23 cellular contexts compared by ENCODE assay signal in the genomic region with DNA sequence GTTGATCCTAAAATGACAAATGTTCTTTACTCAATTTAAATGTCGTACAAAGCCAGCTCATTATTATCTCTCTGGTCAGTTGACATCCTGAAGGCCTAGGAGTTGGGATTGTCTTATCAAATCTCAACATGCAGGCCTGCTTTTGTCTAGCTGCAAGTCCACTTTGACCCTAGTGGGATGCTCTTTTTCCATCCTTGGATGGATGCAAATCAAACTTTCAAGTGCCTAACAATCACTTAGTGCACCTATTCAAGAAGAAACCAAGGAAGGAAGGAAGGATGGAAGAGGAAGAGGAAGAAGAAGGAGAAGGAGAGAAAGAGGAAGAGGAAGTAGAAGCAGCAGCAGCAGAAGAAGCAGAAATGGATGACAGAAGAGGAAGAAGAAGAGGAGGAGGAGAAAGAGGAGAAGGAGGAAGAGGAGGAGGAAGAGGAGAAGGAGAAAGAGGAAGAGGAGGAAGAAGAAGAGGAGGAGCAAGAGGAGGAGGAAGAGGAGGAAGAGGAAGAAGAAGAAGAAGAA.
"Had no signal": no experiment of that assay in that cellular context is flagged by ENCODE, and none has a peak within 500 bp of the region (broad histone marks: within the 10 kb centered on the region; RNA-seq: fewer than 3 reads in every experiment).

No MANE protein-coding gene starts in this region.

- H3K27me3 ChIP-seq: breast epithelium, esophagus squamous epithelium, gastroesophageal sphincter, sigmoid colon, stomach, suprapubic skin, tibial nerve had no signal

- H3K4me2 ChIP-seq: smooth muscle cell had no signal

- H3K9me3 ChIP-seq: breast epithelium, esophagus squamous epithelium, gastroesophageal sphincter, sigmoid colon, stomach, suprapubic skin, tibial nerve had no signal

- H3K4me1 Mint-ChIP-seq: T-helper 17 cell had no signal

- H3K4me1 ChIP-seq: breast epithelium, gastroesophageal sphincter, sigmoid colon had no signal

- H3K27ac ChIP-seq: breast epithelium, esophagus squamous epithelium, gastroesophageal sphincter, sigmoid colon, stomach, suprapubic skin, tibial nerve had no signal

- H3K9me3 Mint-ChIP-seq: activated T-helper 2 cell treated with anti-CD3 and anti-CD28 coated beads, Interferon-gamma antibody, Interleukin-2, Interleukin-4, amounts not matched to agents 10 μg/mL and 5 μg/mL and 100 μg/mL, durations not matched to agents 14 hours and 24 hours and 36 hours; central memory CD8-positive, alpha-beta T cell had no signal

- ATAC-seq: gastroesophageal sphincter; left cardiac atrium; stimulated activated memory B cell treated with anti-CD40 and anti-IgM and Interleukin-4, amounts not matched to agents 10 μg/mL and 1 μg/mL and 100 μg/mL, for 72 hours; T-helper 17 cell had no signal

- DNase-seq: activated naive CD4-positive, alpha-beta T cell; activated naive CD8-positive, alpha-beta T cell treated with anti-CD3 and anti-CD28 coated beads, Interleukin-2, amount 10 ng/mL, durations not matched to agents 7 days and 5 days; activated T-cell treated with anti-CD3 and anti-CD28 coated beads, Interleukin-2, amount 50 U/mL, for 1 hour; amniotic stem cell; esophagus squamous epithelium; head of caudate nucleus; islet precursor cell; left cardiac atrium; mesenchymal stem cell; nephron progenitor cell; occipital lobe; sigmoid colon; stimulated activated CD4-positive, alpha-beta T cell treated with anti-CD3 and anti-CD28 coated beads, Interleukin-15, amount 100 ng/mL, for 24 hours; stomach; T-helper 17 cell had no signal

- H3K4me3 ChIP-seq: breast epithelium, esophagus squamous epithelium, gastroesophageal sphincter, sigmoid colon, smooth muscle cell, stomach, suprapubic skin, tibial nerve had no signal

- H3K27ac Mint-ChIP-seq: activated naive CD8-positive, alpha-beta T cell treated with anti-CD3 and anti-CD28 coated beads, Interleukin-2, amount 10 ng/mL, durations not matched to agents 7 days and 5 days; activated T-helper 2 cell treated with anti-CD3 and anti-CD28 coated beads, Interferon-gamma antibody, Interleukin-2, Interleukin-4, amounts not matched to agents 10 μg/mL and 5 μg/mL and 100 μg/mL, durations not matched to agents 14 hours and 24 hours and 36 hours; stimulated activated memory B cell treated with anti-CD40 and anti-IgM and Interleukin-4, amounts not matched to agents 10 μg/mL and 1 μg/mL and 100 μg/mL, for 72 hours; T-helper 17 cell had no signal

- H3K4me3 Mint-ChIP-seq: activated naive CD8-positive, alpha-beta T cell treated with anti-CD3 and anti-CD28 coated beads, Interleukin-2, amount 10 ng/mL, durations not matched to agents 7 days and 5 days; central memory CD8-positive, alpha-beta T cell; nephron progenitor cell; stimulated activated memory B cell treated with anti-CD40 and anti-IgM and Interleukin-4, amounts not matched to agents 10 μg/mL and 1 μg/mL and 100 μg/mL, for 72 hours; T-helper 17 cell had no signal

- H3K36me3 ChIP-seq: breast epithelium, esophagus squamous epithelium, gastroesophageal sphincter, sigmoid colon, stomach, suprapubic skin, tibial nerve had no signal
